Comparison of ENCODE assay signal across 10 cellular contexts in genomic region chr9:133349965-133350624, GRCh38. TPM values are rescaled to one million over a fixed set of nuclear protein-coding genes. Genes with fewer than 3 reads are reported as not detected.
DNase-seq lines count a peak whose midpoint lies in the region; ATAC-seq and TF ChIP-seq lines count a peak whose summit lies in the region.
"Had no signal": no experiment of that assay in that cellular context is flagged by ENCODE, and none has a peak within 500 bp of the region (broad histone marks: within the 10 kb centered on the region; RNA-seq: fewer than 3 reads in every experiment).

No MANE protein-coding gene starts in this region.

- H3K4me3 ChIP-seq in AG04450 (ENCODE audit: low read depth, low read length) (peak overlapping the region; percentile 99), GM23338 (peak overlapping the region; percentile 98), iPS-20b (ENCODE audit: low read length) (peak overlapping the region; percentile 87; the same call in 1 of the 2 replicates), gastroesophageal sphincter (no peak overlapping the region)
- H3K4me3 ChIP-seq: thyroid gland had no signal

- H3K79me2 ChIP-seq in GM23338 (replicated peaks; ENCODE audit: insufficient read depth), result peaks cover 47% of the 10 kb centered on the region

- no peak for TF ChIP-seq POLR2A in gastroesophageal sphincter (IDR thresholded peaks at IDR 0.05)

- H3K9me2 ChIP-seq in GM23338 (ENCODE audit: insufficient read depth), result no peaks in the 10 kb centered on the region

- TF ChIP-seq EP300 in gastroesophageal sphincter (IDR thresholded peaks at IDR 0.05), result no peak

- H3K27me3 ChIP-seq in AG04450 (ENCODE audit: control insufficient read depth, insufficient read depth, low read length) (no peaks in the 10 kb centered on the region), GM23338 (ENCODE audit: insufficient read depth) (no peaks in the 10 kb centered on the region), iPS-20b (ENCODE audit: insufficient read depth, low read length) (no peaks in the 10 kb centered on the region), gastroesophageal sphincter (no peaks in the 10 kb centered on the region)
- H3K27me3 ChIP-seq: thyroid gland had no signal

- peak overlapping the region; percentile 99 for H3K4me2 ChIP-seq in GM23338

- H3K27me3 Mint-ChIP-seq in GM23338 (ENCODE audit: insufficient read depth, low read depth, poor library complexity), result peaks cover 30% of the 10 kb centered on the region
- no peaks in the 10 kb centered on the region for H3K27me3 Mint-ChIP-seq in activated T-cell treated with anti-CD3 and anti-CD28 coated beads, Interleukin-2, amount 50 U/mL, for 72 hours (ENCODE audit: low read depth)

- H3K9me3 Mint-ChIP-seq in GM23338, result no peaks in the 10 kb centered on the region; the same call in 1 of the 3 replicates
- H3K9me3 Mint-ChIP-seq in activated T-cell treated with anti-CD3 and anti-CD28 coated beads, Interleukin-2, amount 50 U/mL, for 72 hours, result no peaks in the 10 kb centered on the region

- H2AFZ ChIP-seq in GM23338, result no peak overlapping the region

- no peak overlapping the region for H3K27ac ChIP-seq in AG04450 (ENCODE audit: low read depth, low read length)
- H3K27ac ChIP-seq in GM23338 (ENCODE audit: low read depth), result peak overlapping the region; percentile 96
- no peak overlapping the region for H3K27ac ChIP-seq in iPS-20b (ENCODE audit: low read length)
- no peak overlapping the region for H3K27ac ChIP-seq in gastroesophageal sphincter

- peak overlapping the region; percentile 85; the same call in 1 of the 2 replicates for H3K27ac Mint-ChIP-seq in GM23338
- peak overlapping the region; percentile 98 for H3K27ac Mint-ChIP-seq in activated T-cell treated with anti-CD3 and anti-CD28 coated beads, Interleukin-2, amount 50 U/mL, for 72 hours

- CTCF ChIA-PET in AG04450 (lab: Charles Lee), result no interaction called here

- POLR2A ChIA-PET in AG04450 (lab: Yijun Ruan, JAX), result interaction anchor here (0.6 kb wide), 1 partner anchor 160 kb away, joined by 5 read pairs; no protein-coding TSS in a partner anchor

- 80% methylated on average over 8 of the region's 15 CpGs; no CpG with 5 or more reads in 1 of the 2 donors for WGBS in gastroesophageal sphincter (ENCODE audit: low coverage in 1 of 2), 2 donors

- ATAC-seq in GM23338, result no peak
- peak in 1 of 2 donors; percentile 36 for ATAC-seq in activated T-cell treated with anti-CD3 and anti-CD28 coated beads, Interleukin-2, amount 50 U/mL, for 72 hours (replicated peaks in 1 of 2)
- no peak for ATAC-seq in HG02973 (IDR thresholded peaks at IDR 0.05; ENCODE audit: unreplicated experiment)
- no peak for ATAC-seq in GM18861 (IDR thresholded peaks at IDR 0.05; ENCODE audit: unreplicated experiment)
- ATAC-seq in HG03045 (IDR thresholded peaks at IDR 0.05; ENCODE audit: unreplicated experiment), result no peak
- ATAC-seq in gastroesophageal sphincter, result no peak

- H3K9me3 ChIP-seq in AG04450 (ENCODE audit: control insufficient read depth, insufficient read depth, low read length) (peaks cover 5% of the 10 kb centered on the region; the same call in 1 of the 2 replicates), iPS-20b (ENCODE audit: insufficient read depth, low read depth, low read length) (no peaks in the 10 kb centered on the region), gastroesophageal sphincter (no peaks in the 10 kb centered on the region)
- H3K9me3 ChIP-seq: thyroid gland had no signal

- peak overlapping the region; percentile 94 for H3K4me3 Mint-ChIP-seq in GM23338
- H3K4me3 Mint-ChIP-seq in activated T-cell treated with anti-CD3 and anti-CD28 coated beads, Interleukin-2, amount 50 U/mL, for 72 hours, result peak overlapping the region; percentile 98 to 100

- H3K36me3 ChIP-seq in GM23338 (ENCODE audit: insufficient read depth) (peaks cover 39% of the 10 kb centered on the region), iPS-20b (ENCODE audit: insufficient read depth, low read depth, low read length) (peaks cover 69% of the 10 kb centered on the region), gastroesophageal sphincter (peaks cover 0 to 69% of the 10 kb centered on the region in 2 donors)

- peaks cover 56% of the 10 kb centered on the region for H3F3A ChIP-seq in GM23338 (replicated peaks; ENCODE audit: low read depth)

- peaks cover 74% of the 10 kb centered on the region for H3K36me3 Mint-ChIP-seq in GM23338 (ENCODE audit: low read depth)
- peaks cover 25 to 40% of the 10 kb centered on the region in 2 donors for H3K36me3 Mint-ChIP-seq in activated T-cell treated with anti-CD3 and anti-CD28 coated beads, Interleukin-2, amount 50 U/mL, for 72 hours (ENCODE audit: insufficient read depth in 2 of 2)

- no peak for DNase-seq in AG04450 (ENCODE audit: low read depth, low spot score)
- no peak for DNase-seq in GM23338 (ENCODE audit: low spot score)
- peak in 1 of 2 donors; percentile 46 for DNase-seq in activated T-cell treated with anti-CD3 and anti-CD28 coated beads, Interleukin-2, amount 50 U/mL, for 72 hours
- DNase-seq: hypothalamus, thyroid gland had no signal

- peaks cover 52% of the 10 kb centered on the region for H4K20me1 ChIP-seq in GM23338 (replicated peaks; ENCODE audit: insufficient read depth)

- peaks cover 23% of the 10 kb centered on the region for H3K4me1 Mint-ChIP-seq in GM23338
- peaks cover 72% of the 10 kb centered on the region for H3K4me1 Mint-ChIP-seq in activated T-cell treated with anti-CD3 and anti-CD28 coated beads, Interleukin-2, amount 50 U/mL, for 72 hours (ENCODE audit: low read depth)

- H3K9ac ChIP-seq in iPS-20b (ENCODE audit: low read depth, low read length), result peak overlapping the region; percentile 100; the same call in 1 of the 2 replicates

- H3K4me1 ChIP-seq in GM23338 (ENCODE audit: insufficient read depth), result peaks cover 20% of the 10 kb centered on the region
- no peaks in the 10 kb centered on the region for H3K4me1 ChIP-seq in iPS-20b (ENCODE audit: insufficient read depth, low read length)
- peaks cover 0 to 51% (median 24%) of the 10 kb centered on the region in 3 donors for H3K4me1 ChIP-seq in gastroesophageal sphincter

- TF ChIP-seq CTCF in AG04450 (IDR thresholded peaks at IDR 0.05; ENCODE audit: low read depth, low read length), result no peak
- TF ChIP-seq CTCF in GM23338 (conservative IDR thresholded peaks at IDR 0.05; ENCODE audit: low read depth in 2 of 2), result no peak
- TF ChIP-seq CTCF in gastroesophageal sphincter (IDR thresholded peaks at IDR 0.05), result no peak

TF ChIP-seq in GM23338, 12 proteins besides CTCF, POLR2A, EP300 and RAD21:
- peak; percentile 52 for TF ChIP-seq POLR2AphosphoS5 (IDR thresholded peaks at IDR 0.05; ENCODE audit: low read depth)
- TF ChIP-seq ZNF331 (CRISPR knock-in tag; IDR thresholded peaks at IDR 0.05; ENCODE audit: low read depth), result no peak

RNA-seq across cellular contexts. Expression of gene RPL7A, which starts 2.1 kb away (rescaled TPM):
- 2,708 and 3,305 TPM in 2 replicates for polyA plus RNA-seq in AG04450 (2011; rRNA removed)
- 2,484 and 2,793 TPM in 2 replicates for polyA minus RNA-seq in AG04450 (2011; rRNA and poly(A)+ RNA removed)
- total RNA-seq in GM23338 (2014; rRNA removed; shearing (Covaris generic)), result 2,020 and 2,188 TPM in 2 replicates
- 1,644 and 1,788 TPM in 2 replicates for polyA plus RNA-seq in GM23338 (2016; fragmentation: Nextera tagmentation; extraction: Ambion mirVana)
- 1,000 to 10,000 TPM; 2,529 to 2,856 TPM for total RNA-seq in activated T-cell treated with anti-CD3 and anti-CD28 coated beads, Interleukin-2, amount 50 U/mL, for 72 hours
- 1,000 to 10,000 TPM; 1,385 to 2,320 (median 1,660) TPM for total RNA-seq in gastroesophageal sphincter

RNA-seq across cellular contexts. Expression of gene MED22, which starts 2.2 kb away (rescaled TPM):
- polyA plus RNA-seq in AG04450 (2011; rRNA removed) (14.1 and 20.2 TPM in 2 replicates), GM23338 (2016; fragmentation: Nextera tagmentation; extraction: Ambion mirVana) (20.4 and 20.9 TPM in 2 replicates)
- 19.8 and 35.1 TPM in 2 replicates for polyA minus RNA-seq in AG04450 (2011; rRNA and poly(A)+ RNA removed)
- total RNA-seq in GM23338 (2014; rRNA removed; shearing (Covaris generic)), result 79.2 and 85.7 TPM in 2 replicates
- 10 to 100 TPM; 27.4 to 31.5 TPM for total RNA-seq in activated T-cell treated with anti-CD3 and anti-CD28 coated beads, Interleukin-2, amount 50 U/mL, for 72 hours
- total RNA-seq in gastroesophageal sphincter, result 10 to 100 TPM; 25.1 to 47.3 (median 37.8) TPM

RNA-seq across cellular contexts. Expression of gene SURF1, which starts 6.2 kb away (rescaled TPM):
- polyA plus RNA-seq in AG04450 (2011; rRNA removed), result 28.2 and 29.9 TPM in 2 replicates
- polyA minus RNA-seq in AG04450 (2011; rRNA and poly(A)+ RNA removed), result 12.1 and 12.2 TPM in 2 replicates
- total RNA-seq in GM23338 (2014; rRNA removed; shearing (Covaris generic)), result 21.6 and 39.1 TPM in 2 replicates
- 51.5 and 52.6 TPM in 2 replicates for polyA plus RNA-seq in GM23338 (2016; fragmentation: Nextera tagmentation; extraction: Ambion mirVana)
- total RNA-seq in activated T-cell treated with anti-CD3 and anti-CD28 coated beads, Interleukin-2, amount 50 U/mL, for 72 hours, result 10 to 100 TPM; 32.7 to 33.4 TPM
- total RNA-seq in gastroesophageal sphincter, result 10 to 100 TPM; 46.0 to 53.4 (median 49.8) TPM

RNA-seq across cellular contexts. Expression of gene SURF2, which starts 6.3 kb away (rescaled TPM):
- polyA plus RNA-seq in AG04450 (2011; rRNA removed), result 9.9 and 11.4 TPM in 2 replicates
- 4.9 and 5.6 TPM in 2 replicates for polyA minus RNA-seq in AG04450 (2011; rRNA and poly(A)+ RNA removed)
- total RNA-seq in GM23338 (2014; rRNA removed; shearing (Covaris generic)), result 32.4 and 39.9 TPM in 2 replicates
- polyA plus RNA-seq in GM23338 (2016; fragmentation: Nextera tagmentation; extraction: Ambion mirVana), result 100 and 104 TPM in 2 replicates
- total RNA-seq in activated T-cell treated with anti-CD3 and anti-CD28 coated beads, Interleukin-2, amount 50 U/mL, for 72 hours, result 10 to 100 TPM; 14.7 to 19.9 TPM
- total RNA-seq in gastroesophageal sphincter, result 10 to 100 TPM; 11.2 to 16.3 (median 15.3) TPM

RNA-seq across cellular contexts. Expression of gene SURF6, which starts 14.1 kb away (rescaled TPM):
- polyA plus RNA-seq in AG04450 (2011; rRNA removed) (6.2 and 8.5 TPM in 2 replicates), GM23338 (2016; fragmentation: Nextera tagmentation; extraction: Ambion mirVana) (15.4 and 17.6 TPM in 2 replicates)
- 2.8 and 3.2 TPM in 2 replicates for polyA minus RNA-seq in AG04450 (2011; rRNA and poly(A)+ RNA removed)
- total RNA-seq in GM23338 (2014; rRNA removed; shearing (Covaris generic)), result 27.1 and 27.6 TPM in 2 replicates
- total RNA-seq in activated T-cell treated with anti-CD3 and anti-CD28 coated beads, Interleukin-2, amount 50 U/mL, for 72 hours, result 10 to 100 TPM; 13.7 to 14.0 TPM
- total RNA-seq in gastroesophageal sphincter, result 10 to 100 TPM; 22.5 to 36.3 (median 25.8) TPM

Comparison
In these comparisons a context has a peak if more than half of its experiments do, and no peak if none do; other contexts are left out.
1. H3K4me3 ChIP-seq: peak in AG04450 (single experiment), GM23338 (single experiment) and iPS-20b (single experiment); none in gastroesophageal sphincter (0 of 2).